ENCODE assay signal across 21 cellular contexts in the genomic region with DNA sequence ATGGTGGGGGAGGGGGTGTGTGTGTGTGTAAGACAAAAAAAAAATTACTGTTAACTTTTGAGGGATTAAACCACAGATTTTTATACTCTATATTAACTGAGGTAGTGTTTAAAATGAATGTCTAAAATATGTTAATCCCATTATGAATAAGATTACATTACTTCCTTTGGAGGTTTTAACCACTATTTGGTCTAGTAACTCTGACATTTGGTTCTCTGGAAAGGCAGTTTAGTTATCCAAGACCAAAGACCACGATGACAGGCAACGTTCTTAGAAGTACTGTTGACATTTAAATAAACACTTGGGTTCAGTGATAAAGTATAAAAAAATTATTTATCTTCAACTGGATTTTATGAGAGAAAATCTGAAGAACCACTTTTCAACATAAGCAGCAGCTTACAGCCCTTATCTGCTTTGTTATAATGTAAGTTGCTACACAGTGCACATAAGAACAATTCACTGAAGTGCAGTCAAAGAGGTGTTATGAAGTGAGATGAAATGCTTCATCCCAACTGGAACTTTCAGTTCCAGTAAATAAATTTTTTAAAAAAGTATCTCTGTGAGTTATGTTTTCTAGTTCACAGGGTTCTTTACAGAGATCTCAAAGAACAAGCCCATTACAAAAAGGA.
A peak's percentile ranks its signal among the peaks of the same experiment; 100 is the strongest.
DNase-seq lines count a peak whose midpoint lies in the region; ATAC-seq, FAIRE-seq and TF ChIP-seq lines count a peak whose summit lies in the region.
"Had no signal": no experiment of that assay in that cellular context is flagged by ENCODE, and none has a peak within 500 bp of the region (broad histone marks: within the 10 kb centered on the region; RNA-seq: fewer than 3 reads in every experiment).

No MANE protein-coding gene starts in this region.

- H3K36me3 Mint-ChIP-seq in stimulated activated memory B cell treated with anti-CD40 and anti-IgM and Interleukin-4, amounts not matched to agents 10 μg/mL and 1 μg/mL and 100 μg/mL, for 72 hours = peaks cover 33% of the 10 kb centered on the region
- H3K36me3 Mint-ChIP-seq in activated T-helper 2 cell treated with anti-CD3 and anti-CD28 coated beads, Interferon-gamma antibody, Interleukin-2, Interleukin-4, amounts not matched to agents 10 μg/mL and 5 μg/mL and 100 μg/mL, durations not matched to agents 14 hours and 24 hours and 36 hours (ENCODE audit: low read depth) = peaks cover 35% of the 10 kb centered on the region

- ATAC-seq in lung (ENCODE audit: insufficient read depth, low FRiP score) = peak; percentile 27
- ATAC-seq in stimulated activated memory B cell treated with anti-CD40 and anti-IgM and Interleukin-4, amounts not matched to agents 10 μg/mL and 1 μg/mL and 100 μg/mL, for 72 hours = no peak
- ATAC-seq: K562 had no signal

- H3K4me1 ChIP-seq in lung (ENCODE audit: control insufficient read depth in 2 of 2, insufficient read depth in 2 of 2, low read length in 2 of 2) = no peaks in the 10 kb centered on the region
- no peaks in the 10 kb centered on the region for H3K4me1 ChIP-seq in esophagus squamous epithelium
- H3K4me1 ChIP-seq: SJSA1 had no signal

- no peaks in the 10 kb centered on the region for H3K9me3 Mint-ChIP-seq in stimulated activated memory B cell treated with anti-CD40 and anti-IgM and Interleukin-4, amounts not matched to agents 10 μg/mL and 1 μg/mL and 100 μg/mL, for 72 hours
- H3K9me3 Mint-ChIP-seq in activated T-helper 2 cell treated with anti-CD3 and anti-CD28 coated beads, Interferon-gamma antibody, Interleukin-2, Interleukin-4, amounts not matched to agents 10 μg/mL and 5 μg/mL and 100 μg/mL, durations not matched to agents 14 hours and 24 hours and 36 hours = no peaks in the 10 kb centered on the region

- TF ChIP-seq POLR2A in H54 (IDR thresholded peaks at IDR 0.05; ENCODE audit: low read depth, low read length) (no peak), esophagus squamous epithelium (IDR thresholded peaks at IDR 0.05) (no peak)

- peak; percentile 25 for DNase-seq in DMS79 (lab: John Stamatoyannopoulos, UW)
- no peak for DNase-seq in H54 (ENCODE audit: insufficient read length, low spot score)
- peak; percentile 50 for DNase-seq in amniotic epithelial cell (ENCODE audit: low read depth)
- no peak for DNase-seq in lung (ENCODE audit: low spot score)
- no peak for DNase-seq in esophagus squamous epithelium (lab: John Stamatoyannopoulos, UW)
- DNase-seq in ecto neural progenitor cell (ENCODE audit: low spot score) = no peak
- no peak for DNase-seq in activated T-helper 2 cell treated with anti-CD3 and anti-CD28 coated beads, Interferon-gamma antibody, Interleukin-2, Interleukin-4, amounts not matched to agents 10 μg/mL and 5 μg/mL and 100 μg/mL, durations not matched to agents 14 hours and 24 hours and 36 hours (ENCODE audit: low spot score)
- DNase-seq: Calu3, H7, MV-4-11, NCI-H1105, NCI-H146, NCI-H2029, NCI-H2227 treated with DMSO at 0.1 percent for 48 hours, NCI-H526 treated with DMSO at 0.1 percent for 48 hours, PC-9, Right ventricle myocardium superior, RPMI8226 had no signal

- no peak overlapping the region for H3K4me3 Mint-ChIP-seq in stimulated activated memory B cell treated with anti-CD40 and anti-IgM and Interleukin-4, amounts not matched to agents 10 μg/mL and 1 μg/mL and 100 μg/mL, for 72 hours
- no peak overlapping the region for H3K4me3 Mint-ChIP-seq in activated T-helper 2 cell treated with anti-CD3 and anti-CD28 coated beads, Interferon-gamma antibody, Interleukin-2, Interleukin-4, amounts not matched to agents 10 μg/mL and 5 μg/mL and 100 μg/mL, durations not matched to agents 14 hours and 24 hours and 36 hours (ENCODE audit: low read depth)

- H3K27me3 ChIP-seq in lung (ENCODE audit: control insufficient read depth, insufficient read depth) (no peaks in the 10 kb centered on the region), esophagus squamous epithelium (no peaks in the 10 kb centered on the region)
- H3K27me3 ChIP-seq: SJSA1 had no signal

- no peak overlapping the region for H3K27ac Mint-ChIP-seq in stimulated activated memory B cell treated with anti-CD40 and anti-IgM and Interleukin-4, amounts not matched to agents 10 μg/mL and 1 μg/mL and 100 μg/mL, for 72 hours
- H3K27ac Mint-ChIP-seq in activated T-helper 2 cell treated with anti-CD3 and anti-CD28 coated beads, Interferon-gamma antibody, Interleukin-2, Interleukin-4, amounts not matched to agents 10 μg/mL and 5 μg/mL and 100 μg/mL, durations not matched to agents 14 hours and 24 hours and 36 hours = no peak overlapping the region

- WGBS in lung, 2 donors = 45 to 58% methylated on average over 2 of the region's 2 CpGs
- WGBS in esophagus squamous epithelium, 2 donors = 38 to 54% methylated on average over 2 of the region's 2 CpGs

- H3K27me3 Mint-ChIP-seq in stimulated activated memory B cell treated with anti-CD40 and anti-IgM and Interleukin-4, amounts not matched to agents 10 μg/mL and 1 μg/mL and 100 μg/mL, for 72 hours = no peaks in the 10 kb centered on the region
- H3K27me3 Mint-ChIP-seq in activated T-helper 2 cell treated with anti-CD3 and anti-CD28 coated beads, Interferon-gamma antibody, Interleukin-2, Interleukin-4, amounts not matched to agents 10 μg/mL and 5 μg/mL and 100 μg/mL, durations not matched to agents 14 hours and 24 hours and 36 hours (ENCODE audit: low read depth) = no peaks in the 10 kb centered on the region

- H3K36me3 ChIP-seq in lung (ENCODE audit: control insufficient read depth in 2 of 2, insufficient read depth in 2 of 2, low read length in 2 of 2) (peaks cover 11 to 29% of the 10 kb centered on the region in 2 donors), esophagus squamous epithelium (peaks cover 0 to 88% (median 4%) of the 10 kb centered on the region in 3 donors)

- TF ChIP-seq CTCF in lung (IDR thresholded peaks at IDR 0.05; ENCODE audit: control extremely low read depth, extremely low read depth) (no peak), esophagus squamous epithelium (IDR thresholded peaks at IDR 0.05) (no peak)

- H3K9me3 ChIP-seq in lung (ENCODE audit: control insufficient read depth in 2 of 2, insufficient read depth in 1 of 2, low read length in 1 of 2) (no peaks in the 10 kb centered on the region), esophagus squamous epithelium (no peaks in the 10 kb centered on the region)
- H3K9me3 ChIP-seq: SJSA1 had no signal

- H3K4me3 ChIP-seq in lung = no peak overlapping the region
- no peak overlapping the region for H3K4me3 ChIP-seq in esophagus squamous epithelium
- H3K4me3 ChIP-seq: K562, PC-9, SJSA1 had no signal

- H3K27ac ChIP-seq in lung (ENCODE audit: low read depth in 1 of 2, low read length in 1 of 2) = no peak overlapping the region
- peak overlapping the region in 1 of 4 donors; percentile 44 for H3K27ac ChIP-seq in esophagus squamous epithelium
- H3K27ac ChIP-seq: PC-9, SJSA1 had no signal

- no peaks in the 10 kb centered on the region for H3K4me1 Mint-ChIP-seq in stimulated activated memory B cell treated with anti-CD40 and anti-IgM and Interleukin-4, amounts not matched to agents 10 μg/mL and 1 μg/mL and 100 μg/mL, for 72 hours
- peaks cover 4% of the 10 kb centered on the region for H3K4me1 Mint-ChIP-seq in activated T-helper 2 cell treated with anti-CD3 and anti-CD28 coated beads, Interferon-gamma antibody, Interleukin-2, Interleukin-4, amounts not matched to agents 10 μg/mL and 5 μg/mL and 100 μg/mL, durations not matched to agents 14 hours and 24 hours and 36 hours (ENCODE audit: low read depth)

- intact Hi-C loops in esophagus squamous epithelium (cut with DNase I) = no loop called here
- intact Hi-C loops in activated T-helper 2 cell treated with anti-CD3 and anti-CD28 coated beads, Interferon-gamma antibody, Interleukin-2, Interleukin-4, amounts not matched to agents 10 μg/mL and 5 μg/mL and 100 μg/mL, durations not matched to agents 14 hours and 24 hours and 36 hours (cut with micrococcal nuclease) = no loop called here

- peak; percentile 27 for FAIRE-seq in H54 (lab: Jason Lieb, UNC)
- FAIRE-seq: K562 had no signal

Comparison
In these comparisons a context has a peak if more than half of its experiments do, and no peak if none do; other contexts are left out.
1. DNase-seq: peak in DMS79 (single experiment) and amniotic epithelial cell (single experiment); none in H54 (single experiment), lung (single experiment), esophagus squamous epithelium (single experiment), ecto neural progenitor cell (single experiment) and activated T-helper 2 cell treated with anti-CD3 and anti-CD28 coated beads, Interferon-gamma antibody, Interleukin-2, Interleukin-4, amounts not matched to agents 10 μg/mL and 5 μg/mL and 100 μg/mL, durations not matched to agents 14 hours and 24 hours and 36 hours (single experiment).